In genomic region chr1:57637155-57637554, GRCh38 we compare ENCODE assay signal across 21 cellular contexts.
DNase-seq lines count a peak whose midpoint lies in the region; ATAC-seq and TF ChIP-seq lines count a peak whose summit lies in the region.
"Had no signal": no experiment of that assay in that cellular context is flagged by ENCODE, and none has a peak within 500 bp of the region (broad histone marks: within the 10 kb centered on the region; RNA-seq: fewer than 3 reads in every experiment).

No MANE protein-coding gene starts in this region.

- POLR2A ChIA-PET in WTC11 (lab: Charles Lee) = no interaction called here

- H3K4me3 ChIP-seq in GM23248 (no peak overlapping the region), epithelial cell of esophagus (ENCODE audit: low read length) (no peak overlapping the region), right atrium auricular region (no peak overlapping the region), ascending aorta (no peak overlapping the region)
- H3K4me3 ChIP-seq: testis had no signal

- no peaks in the 10 kb centered on the region for H3K9me2 ChIP-seq in GM23248 (ENCODE audit: insufficient read depth)

- CTCF ChIA-PET in WTC11 (lab: Charles Lee) = no interaction called here

- peaks cover 19% of the 10 kb centered on the region for H3K4me1 Mint-ChIP-seq in WTC11
- H3K4me1 Mint-ChIP-seq: activated CD4-positive, alpha-beta T cell treated with anti-CD3 and anti-CD28 coated beads for 36 hours had no signal

- no peak overlapping the region for H3K9ac ChIP-seq in GM23248

- H3K27me3 Mint-ChIP-seq in WTC11 (ENCODE audit: low read depth) = peaks cover 5% of the 10 kb centered on the region

- H3K4me2 ChIP-seq in GM23248 (ENCODE audit: unreplicated experiment) = no peak overlapping the region

- H3K4me1 ChIP-seq in GM23248 (ENCODE audit: insufficient read depth) (peaks cover 7% of the 10 kb centered on the region; the same call in 1 of the 2 replicates), right atrium auricular region (no peaks in the 10 kb centered on the region), ascending aorta (no peaks in the 10 kb centered on the region)
- H3K4me1 ChIP-seq: testis had no signal

- no peaks in the 10 kb centered on the region for H3F3A ChIP-seq in GM23248 (ENCODE audit: insufficient read depth)

- H2AFZ ChIP-seq in GM23248 = no peak overlapping the region

- no peaks in the 10 kb centered on the region for H4K20me1 ChIP-seq in GM23248 (ENCODE audit: insufficient read depth)

- H3K36me3 ChIP-seq in GM23248 (ENCODE audit: low read depth) = no peaks in the 10 kb centered on the region
- no peaks in the 10 kb centered on the region for H3K36me3 ChIP-seq in right atrium auricular region
- no peaks in the 10 kb centered on the region for H3K36me3 ChIP-seq in ascending aorta

- H3K27ac ChIP-seq in GM23248 (no peak overlapping the region), right atrium auricular region (no peak overlapping the region), ascending aorta (no peak overlapping the region)
- H3K27ac ChIP-seq: C4-2B, testis had no signal

- H3K9me3 ChIP-seq in GM23248 (ENCODE audit: low read depth) (no peaks in the 10 kb centered on the region), right atrium auricular region (no peaks in the 10 kb centered on the region), ascending aorta (no peaks in the 10 kb centered on the region)
- H3K9me3 ChIP-seq: testis had no signal

- ATAC-seq in WTC11 (no peak), GM21529 (IDR thresholded peaks at IDR 0.05; ENCODE audit: unreplicated experiment) (no peak)
- ATAC-seq: activated CD4-positive, alpha-beta T cell treated with anti-CD3 and anti-CD28 coated beads for 36 hours; HCT116; naive thymus-derived CD4-positive, alpha-beta T cell had no signal

- DNase-seq in GM23248 (peak; percentile 79), NCI-H82 (lab: John Stamatoyannopoulos, UW) (peak; percentile 92), epithelial cell of esophagus (ENCODE audit: low read depth) (peak; percentile 70), WTC11 (ENCODE audit: low spot score) (no peak), right atrium auricular region (ENCODE audit: low spot score) (no peak), ascending aorta (ENCODE audit: low spot score in 2 of 2) (no peak)
- DNase-seq: activated CD4-positive, alpha-beta T cell treated with anti-CD3 and anti-CD28 coated beads for 36 hours; activated CD8-positive, alpha-beta memory T cell treated with anti-CD3 and anti-CD28 coated beads, Interleukin-2, amount 50 U/mL, for 48 hours; activated naive CD4-positive, alpha-beta T cell; anterior cingulate cortex; cortex of kidney; Kasumi-1; naive thymus-derived CD4-positive, alpha-beta T cell; NCI-H1417 treated with DMSO at 0.1 percent for 48 hours; posterior cingulate gyrus; SIG-M5; small intestine; testis had no signal

- no peaks in the 10 kb centered on the region for H3K9me3 Mint-ChIP-seq in WTC11

- H3K27ac Mint-ChIP-seq in WTC11 = no peak overlapping the region
- H3K27ac Mint-ChIP-seq: activated CD4-positive, alpha-beta T cell treated with anti-CD3 and anti-CD28 coated beads for 36 hours; naive thymus-derived CD4-positive, alpha-beta T cell had no signal

- intact Hi-C loops in ascending aorta (cut with DNase I) = no loop called here

- TF ChIP-seq CTCF in epithelial cell of esophagus (IDR thresholded peaks at IDR 0.05; ENCODE audit: insufficient read depth, low read depth, low read length, missing control alignments) = no peak
- TF ChIP-seq CTCF in WTC11 (IDR thresholded peaks at IDR 0.05) = no peak
- no peak for TF ChIP-seq CTCF in right atrium auricular region (IDR thresholded peaks at IDR 0.05)
- no peak for TF ChIP-seq CTCF in ascending aorta (IDR thresholded peaks at IDR 0.05)

- H3K27me3 ChIP-seq in GM23248 (replicated peaks; ENCODE audit: insufficient read depth) (0 out of 2 replicates have a peak, but pooled peaks cover 5% of the 10 kb centered on the region), right atrium auricular region (no peaks in the 10 kb centered on the region), ascending aorta (no peaks in the 10 kb centered on the region)
- H3K27me3 ChIP-seq: testis had no signal

- H3K36me3 Mint-ChIP-seq in WTC11 = no peaks in the 10 kb centered on the region
- H3K36me3 Mint-ChIP-seq: naive thymus-derived CD4-positive, alpha-beta T cell had no signal

- 27 to 43% methylated on average over 2 of the region's 2 CpGs for WGBS in GM23248 (ENCODE audit: low coverage in 1 of 2, low lambda C conversion rate in 2 of 2, missing lambda C conversion rate in 2 of 2), 2 experiments

- no peaks in the 10 kb centered on the region for H3K79me2 ChIP-seq in GM23248 (ENCODE audit: insufficient read depth)

- in situ Hi-C loops in GM23248 (cut with MboI) = no loop called here

- no peak overlapping the region for H3K4me3 Mint-ChIP-seq in WTC11
- H3K4me3 Mint-ChIP-seq: activated CD4-positive, alpha-beta T cell treated with anti-CD3 and anti-CD28 coated beads for 36 hours; naive thymus-derived CD4-positive, alpha-beta T cell had no signal

TF ChIP-seq in WTC11, 78 proteins besides CTCF, POLR2A, EP300 and RAD21 (continues in another document):
- TF ChIP-seq NR2C2 (CRISPR knock-in tag; IDR thresholded peaks at IDR 0.05) = no peak
- no peak for TF ChIP-seq ELF4 (CRISPR knock-in tag; IDR thresholded peaks at IDR 0.05; ENCODE audit: low read depth)
- TF ChIP-seq IRF1 (CRISPR knock-in tag; IDR thresholded peaks at IDR 0.05) = no peak
- TF ChIP-seq, protein P1, sequence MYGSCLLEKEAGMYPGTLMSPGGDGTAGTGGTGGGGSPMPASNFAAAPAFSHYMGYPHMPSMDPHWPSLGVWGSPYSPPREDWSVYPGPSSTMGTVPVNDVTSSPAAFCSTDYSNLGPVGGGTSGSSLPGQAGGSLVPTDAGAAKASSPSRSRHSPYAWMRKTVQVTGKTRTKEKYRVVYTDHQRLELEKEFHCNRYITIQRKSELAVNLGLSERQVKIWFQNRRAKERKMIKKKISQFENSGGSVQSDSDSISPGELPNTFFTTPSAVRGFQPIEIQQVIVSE (CRISPR knock-in tag; IDR thresholded peaks at IDR 0.05; ENCODE audit: borderline replicate concordance) = no peak
- TF ChIP-seq, protein P2, sequence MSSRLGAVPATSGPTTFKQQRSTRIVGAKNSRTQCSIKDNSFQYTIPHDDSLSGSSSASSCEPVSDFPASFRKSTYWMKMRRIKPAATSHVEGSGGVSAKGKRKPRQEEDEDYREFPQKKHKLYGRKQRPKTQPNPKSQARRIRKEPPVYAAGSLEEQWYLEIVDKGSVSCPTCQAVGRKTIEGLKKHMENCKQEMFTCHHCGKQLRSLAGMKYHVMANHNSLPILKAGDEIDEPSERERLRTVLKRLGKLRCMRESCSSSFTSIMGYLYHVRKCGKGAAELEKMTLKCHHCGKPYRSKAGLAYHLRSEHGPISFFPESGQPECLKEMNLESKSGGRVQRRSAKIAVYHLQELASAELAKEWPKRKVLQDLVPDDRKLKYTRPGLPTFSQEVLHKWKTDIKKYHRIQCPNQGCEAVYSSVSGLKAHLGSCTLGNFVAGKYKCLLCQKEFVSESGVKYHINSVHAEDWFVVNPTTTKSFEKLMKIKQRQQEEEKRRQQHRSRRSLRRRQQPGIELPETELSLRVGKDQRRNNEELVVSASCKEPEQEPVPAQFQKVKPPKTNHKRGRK (CRISPR knock-in tag; IDR thresholded peaks at IDR 0.05; ENCODE audit: borderline replicate concordance) = no peak
- TF ChIP-seq, protein P3, sequence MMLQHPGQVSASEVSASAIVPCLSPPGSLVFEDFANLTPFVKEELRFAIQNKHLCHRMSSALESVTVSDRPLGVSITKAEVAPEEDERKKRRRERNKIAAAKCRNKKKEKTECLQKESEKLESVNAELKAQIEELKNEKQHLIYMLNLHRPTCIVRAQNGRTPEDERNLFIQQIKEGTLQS (CRISPR knock-in tag; conservative IDR thresholded peaks at IDR 0.05) = no peak
- no peak for TF ChIP-seq IRF2 (CRISPR knock-in tag; IDR thresholded peaks at IDR 0.05; ENCODE audit: borderline replicate concordance, low read depth)
- TF ChIP-seq, protein P4, sequence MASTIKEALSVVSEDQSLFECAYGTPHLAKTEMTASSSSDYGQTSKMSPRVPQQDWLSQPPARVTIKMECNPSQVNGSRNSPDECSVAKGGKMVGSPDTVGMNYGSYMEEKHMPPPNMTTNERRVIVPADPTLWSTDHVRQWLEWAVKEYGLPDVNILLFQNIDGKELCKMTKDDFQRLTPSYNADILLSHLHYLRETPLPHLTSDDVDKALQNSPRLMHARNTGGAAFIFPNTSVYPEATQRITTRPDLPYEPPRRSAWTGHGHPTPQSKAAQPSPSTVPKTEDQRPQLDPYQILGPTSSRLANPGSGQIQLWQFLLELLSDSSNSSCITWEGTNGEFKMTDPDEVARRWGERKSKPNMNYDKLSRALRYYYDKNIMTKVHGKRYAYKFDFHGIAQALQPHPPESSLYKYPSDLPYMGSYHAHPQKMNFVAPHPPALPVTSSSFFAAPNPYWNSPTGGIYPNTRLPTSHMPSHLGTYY (CRISPR knock-in tag; IDR thresholded peaks at IDR 0.05) = no peak

Comparison
In these comparisons a context has a peak if more than half of its experiments do, and no peak if none do; other contexts are left out.
1. DNase-seq: peak in GM23248 (single experiment), NCI-H82 (single experiment) and epithelial cell of esophagus (single experiment); none in WTC11 (single experiment), right atrium auricular region (single experiment) and ascending aorta (0 of 2).